ENCODE assay signal across 25 cellular contexts in the genomic region with DNA sequence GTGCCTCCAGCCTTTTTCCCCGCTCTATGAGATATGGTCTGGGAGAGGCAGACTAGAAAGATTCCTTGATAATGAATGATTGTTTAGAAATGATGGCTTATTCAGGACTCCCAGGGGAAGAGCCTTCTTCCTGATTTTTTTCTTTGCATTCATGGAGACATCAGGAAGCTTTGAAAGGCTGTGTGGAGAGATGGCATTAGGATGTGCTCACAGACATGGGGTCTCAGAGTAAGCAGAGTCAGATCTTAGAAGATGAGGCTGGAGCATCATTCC.
"Had no signal": no experiment of that assay in that cellular context is flagged by ENCODE, and none has a peak within 500 bp of the region (broad histone marks: within the 10 kb centered on the region; RNA-seq: fewer than 3 reads in every experiment).

No MANE protein-coding gene starts in this region.

- H3K4me1 Mint-ChIP-seq: neural crest cell had no signal

- ATAC-seq: esophagus mucosa; mucosa of descending colon; natural killer cell treated with Interleukin-12 subunit alpha and Interleukin-12 subunit beta and Interleukin-15 and Interleukin-18, amount 100 ng/mL, for 72 hours; pancreas; stimulated activated effector memory CD8-positive, alpha-beta T cell treated with anti-CD3 and anti-CD28 coated beads, Interleukin-12 subunit alpha, Interleukin-12 subunit beta, amount 100 ng/mL, for 72 hours had no signal

- H3K4me3 ChIP-seq: dorsolateral prefrontal cortex, mucosa of descending colon, pancreas, sigmoid colon, stomach, thyroid gland, vagina had no signal

- H3K27ac ChIP-seq: dorsolateral prefrontal cortex, epithelial cell of prostate, neutrophil, pancreas, sigmoid colon, stomach, thyroid gland, vagina had no signal

- H3K27me3 ChIP-seq: dorsolateral prefrontal cortex, neutrophil, pancreas, sigmoid colon, stomach, vagina had no signal

- H3K9me3 Mint-ChIP-seq: natural killer cell treated with Interleukin-12 subunit alpha and Interleukin-12 subunit beta and Interleukin-15 and Interleukin-18, amount 100 ng/mL, for 72 hours; neural crest cell; stimulated activated effector memory CD8-positive, alpha-beta T cell treated with anti-CD3 and anti-CD28 coated beads, Interleukin-12 subunit alpha, Interleukin-12 subunit beta, amount 100 ng/mL, for 72 hours had no signal

- H3K27me3 Mint-ChIP-seq: naive B cell; natural killer cell treated with Interleukin-12 subunit alpha and Interleukin-12 subunit beta and Interleukin-15 and Interleukin-18, amount 100 ng/mL, for 72 hours had no signal

- H3K36me3 Mint-ChIP-seq: mesothelial cell of epicardium; natural killer cell treated with Interleukin-12 subunit alpha and Interleukin-12 subunit beta and Interleukin-15 and Interleukin-18, amount 100 ng/mL, for 72 hours; stimulated activated effector memory CD8-positive, alpha-beta T cell treated with anti-CD3 and anti-CD28 coated beads, Interleukin-12 subunit alpha, Interleukin-12 subunit beta, amount 100 ng/mL, for 72 hours had no signal

- H3K36me3 ChIP-seq: neutrophil, pancreas, sigmoid colon, thyroid gland, vagina had no signal

- H3K4me3 Mint-ChIP-seq: mesothelial cell of epicardium; naive B cell; natural killer cell treated with Interleukin-12 subunit alpha and Interleukin-12 subunit beta and Interleukin-15 and Interleukin-18, amount 100 ng/mL, for 72 hours; neural crest cell; stimulated activated effector memory CD8-positive, alpha-beta T cell treated with anti-CD3 and anti-CD28 coated beads, Interleukin-12 subunit alpha, Interleukin-12 subunit beta, amount 100 ng/mL, for 72 hours had no signal

- H3K4me1 ChIP-seq: pancreas had no signal

- H3K9me3 ChIP-seq: mucosa of descending colon, neutrophil, pancreas, sigmoid colon, thyroid gland, vagina had no signal

- H3K27ac Mint-ChIP-seq: mesothelial cell of epicardium; natural killer cell treated with Interleukin-12 subunit alpha and Interleukin-12 subunit beta and Interleukin-15 and Interleukin-18, amount 100 ng/mL, for 72 hours; stimulated activated effector memory CD8-positive, alpha-beta T cell treated with anti-CD3 and anti-CD28 coated beads, Interleukin-12 subunit alpha, Interleukin-12 subunit beta, amount 100 ng/mL, for 72 hours had no signal

- DNase-seq: dorsolateral prefrontal cortex; effector CD4-positive, alpha-beta T cell; foreskin fibroblast; hippocampal formation; islet precursor cell; kidney glomerular epithelial cell; mesenchymal stem cell; naive B cell; pancreas; sigmoid colon; stimulated activated CD4-positive, alpha-beta T cell treated with anti-CD3 and anti-CD28 coated beads, Interleukin-2, amount 100 ng/mL, for 24 hours; stimulated activated CD4-positive, alpha-beta T cell treated with anti-CD3 and anti-CD28 coated beads, Interleukin-4, amount 100 ng/mL, for 24 hours; stimulated activated naive CD4-positive, alpha-beta T cell treated with Interleukin-2 at 50 U/mL for 16 hours; stomach; thyroid gland; trophoblast cell had no signal
